ENCODE assay signal across 8 cellular contexts in the genomic region with DNA sequence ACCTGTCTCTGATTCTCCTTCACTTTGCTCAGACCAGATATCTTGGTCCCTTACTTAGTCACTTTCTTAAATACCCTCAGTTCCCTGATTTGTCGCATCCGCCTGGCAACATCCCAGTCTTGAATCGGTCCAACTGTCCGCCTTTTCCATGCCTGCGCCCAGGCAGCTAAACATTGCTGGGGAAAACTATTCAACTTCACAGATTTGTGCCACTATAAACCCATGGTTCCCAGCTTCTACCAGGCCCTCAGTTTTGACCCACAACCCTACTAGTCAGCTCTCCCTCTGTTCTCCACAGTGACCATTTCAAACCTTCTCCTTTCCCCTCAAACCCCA. TPM values are rescaled to one million over a fixed set of nuclear protein-coding genes. Genes with fewer than 3 reads are reported as not detected.
DNase-seq lines count a peak whose midpoint lies in the region; ATAC-seq, FAIRE-seq and TF ChIP-seq lines count a peak whose summit lies in the region.

No MANE protein-coding gene starts in this region.

- TF ChIP-seq POLR2A in H1 (IDR thresholded peaks at IDR 0.05; ENCODE audit: control extremely low read depth in 1 of 2, low read depth in 2 of 2, low read length in 2 of 2): no peak

- H3K79me2 ChIP-seq in MM.1S (ENCODE audit: low read length) (no peaks in the 10 kb centered on the region), H1 (ENCODE audit: control insufficient read depth in 1 of 2, insufficient read depth in 2 of 2, low read length in 2 of 2) (peaks cover 2 to 34% of the 10 kb centered on the region in 2 experiments; a peak in 2 of 4 replicates)

- no peak for FAIRE-seq in H1 (lab: Jason Lieb, UNC)

- no peaks in the 10 kb centered on the region for H3K9me2 ChIP-seq in MM.1S (replicated peaks; ENCODE audit: insufficient read depth, low read length)

- peak overlapping the region; percentile 72 for H3K4me3 ChIP-seq in BLaER1
- H3K4me3 ChIP-seq in MM.1S (ENCODE audit: low read length): peak overlapping the region; percentile 58
- H3K4me3 ChIP-seq in H1 (ENCODE audit: extremely low read depth in 1 of 4, insufficient read depth in 2 of 4, low read depth in 3 of 4, low read length in 4 of 4): peak overlapping the region in 2 of 4 experiments; percentile 78 to 87; a peak in 3 of 8 replicates
- peak overlapping the region in 1 of 2 donors; percentile 62 for H3K4me3 ChIP-seq in neuronal stem cell (ENCODE audit: low read length in 2 of 2)

- CTCF ChIA-PET in H1 (lab: Charles Lee; ENCODE audit: partially characterized antibody): interaction anchor here (1.4 kb wide), 1 partner anchor 12 kb away, joined by 3 read pairs; no protein-coding TSS in a partner anchor

- H2BK15ac ChIP-seq in H1 (ENCODE audit: low read length): no peak overlapping the region
- no peak overlapping the region for H2BK15ac ChIP-seq in neuronal stem cell (ENCODE audit: low read length)

- no peaks in the 10 kb centered on the region; the same call in 1 of the 2 replicates for H3K23me2 ChIP-seq in H1 (ENCODE audit: low read depth, low read length)

- H2BK12ac ChIP-seq in H1 (ENCODE audit: low read depth, low read length) (no peak overlapping the region), neuronal stem cell (ENCODE audit: low read length) (no peak overlapping the region)

- H4K20me1 ChIP-seq in BLaER1: no peaks in the 10 kb centered on the region
- H4K20me1 ChIP-seq in MM.1S (ENCODE audit: insufficient read depth, low read length): no peaks in the 10 kb centered on the region
- peaks cover 0 to 2% of the 10 kb centered on the region in 2 experiments for H4K20me1 ChIP-seq in H1 (replicated peaks in 1 of 2; ENCODE audit: control insufficient read depth in 1 of 2, insufficient read depth in 2 of 2, low read length in 2 of 2)

- no peaks in the 10 kb centered on the region for H3F3A ChIP-seq in MM.1S (ENCODE audit: insufficient read depth, low read length)

- H3K9ac ChIP-seq in BLaER1: no peak overlapping the region
- no peak overlapping the region for H3K9ac ChIP-seq in MM.1S (ENCODE audit: low read length)
- no peak overlapping the region for H3K9ac ChIP-seq in H1 (replicated peaks in 1 of 4; ENCODE audit: extremely low read depth in 1 of 4, low read depth in 3 of 4, low read length in 3 of 4)
- H3K9ac ChIP-seq in neuronal stem cell (ENCODE audit: low read depth, low read length, poor library complexity): no peak overlapping the region

- no peak overlapping the region; the same call in 1 of the 2 replicates for H2BK20ac ChIP-seq in H1 (ENCODE audit: low read length)

- peak overlapping the region; percentile 81 for H3K4me2 ChIP-seq in BLaER1
- peak overlapping the region; percentile 60; the same call in 1 of the 2 replicates for H3K4me2 ChIP-seq in MM.1S (ENCODE audit: low read depth, low read length)
- H3K4me2 ChIP-seq in H1 (ENCODE audit: insufficient read depth in 1 of 2, low read depth in 2 of 2, low read length in 2 of 2): peak overlapping the region; percentile 61 to 76
- H3K4me2 ChIP-seq in neuronal stem cell (ENCODE audit: insufficient read depth, low read length, poor library complexity, severe bottlenecking): peak overlapping the region; percentile 40

- H3K4me1 ChIP-seq in BLaER1 (peaks cover 6% of the 10 kb centered on the region; the same call in 1 of the 2 replicates), MM.1S (ENCODE audit: low read length) (no peaks in the 10 kb centered on the region), H1 (replicated peaks in 1 of 4; ENCODE audit: control insufficient read depth in 3 of 4, insufficient read depth in 4 of 4, low read length in 3 of 4) (peaks cover 0 to 9% (median 7%) of the 10 kb centered on the region in 4 experiments; a peak in 3 of 7 replicates), neuronal stem cell (ENCODE audit: control insufficient read depth in 2 of 2, insufficient read depth in 1 of 2, low read depth in 1 of 2, low read length in 2 of 2) (peaks cover 4 to 18% of the 10 kb centered on the region in 2 donors)

- H3K79me1 ChIP-seq in H1 (ENCODE audit: low read depth, low read length) (no peaks in the 10 kb centered on the region; the same call in 1 of the 2 replicates), neuronal stem cell (ENCODE audit: low read depth, low read length) (no peaks in the 10 kb centered on the region)

- H3K18ac ChIP-seq in H1 (ENCODE audit: extremely low read depth, low read length) (no peak overlapping the region; the same call in 1 of the 2 replicates), neuronal stem cell (ENCODE audit: low read length) (no peak overlapping the region)

- H4K5ac ChIP-seq in H1 (ENCODE audit: insufficient read length, low read depth, low read length): no peak overlapping the region

- H3K36me3 ChIP-seq in BLaER1 (no peaks in the 10 kb centered on the region), MM.1S (replicated peaks; ENCODE audit: insufficient read depth, low read length) (no peaks in the 10 kb centered on the region), H1 (ENCODE audit: control insufficient read depth in 2 of 4, insufficient read depth in 4 of 4, low read length in 3 of 4) (no peaks in the 10 kb centered on the region), neuronal stem cell (replicated peaks in 1 of 2; ENCODE audit: control insufficient read depth in 2 of 2, insufficient read depth in 2 of 2, low read length in 2 of 2) (no peaks in the 10 kb centered on the region)

- no peak overlapping the region; the same call in 1 of the 2 replicates for H2AFZ ChIP-seq in MM.1S (ENCODE audit: low read length)
- H2AFZ ChIP-seq in H1 (ENCODE audit: low read length): peak overlapping the region; percentile 1; the same call in 1 of the 2 replicates
- peak overlapping the region; percentile 90 for H2AFZ ChIP-seq in neuronal stem cell (ENCODE audit: low read length)

- POLR2A ChIA-PET in H1 (lab: Charles Lee; ENCODE audit: partially characterized antibody): interaction anchor here (0.9 kb wide), 2 partner anchors 19 to 34 kb away, joined by 3 read pairs; no protein-coding TSS in a partner anchor

- no peak overlapping the region for H3K27ac ChIP-seq in BLaER1
- no peak overlapping the region for H3K27ac ChIP-seq in MM.1S (ENCODE audit: low read length)
- H3K27ac ChIP-seq in H1 (ENCODE audit: low read depth, low read length): no peak overlapping the region
- peak overlapping the region; percentile 61 for H3K27ac ChIP-seq in neuronal stem cell (replicated peaks; ENCODE audit: low read length)

- peaks cover 12% of the 10 kb centered on the region; the same call in 1 of the 2 replicates for H3K9me3 ChIP-seq in BLaER1
- no peaks in the 10 kb centered on the region for H3K9me3 ChIP-seq in MM.1S (replicated peaks; ENCODE audit: insufficient read depth, low read length)
- no peaks in the 10 kb centered on the region for H3K9me3 ChIP-seq in H1 (ENCODE audit: insufficient read depth in 2 of 2, low read depth in 1 of 2, low read length in 1 of 2)
- H3K9me3 ChIP-seq in neuronal stem cell (replicated peaks in 1 of 2; ENCODE audit: control insufficient read depth in 2 of 2, insufficient read depth in 1 of 2, low read depth in 1 of 2, low read length in 2 of 2): no peaks in the 10 kb centered on the region

- no peak overlapping the region for H3K4ac ChIP-seq in H1 (replicated peaks; ENCODE audit: insufficient read length, low read depth, low read length)
- H3K4ac ChIP-seq in neuronal stem cell (ENCODE audit: low read length): no peak overlapping the region

- TF ChIP-seq RAD21 in H1 (IDR thresholded peaks at IDR 0.05 in 1 of 2, conservative IDR thresholded peaks at IDR 0.05 in 1 of 2; ENCODE audit: low read depth in 2 of 2, low read length in 2 of 2): no peak

- H3K27me3 ChIP-seq in BLaER1 (peaks cover 56% of the 10 kb centered on the region), MM.1S (replicated peaks; ENCODE audit: insufficient read depth, low read length) (no peaks in the 10 kb centered on the region), H1 (replicated peaks in 1 of 4; ENCODE audit: control insufficient read depth in 3 of 4, extremely low read depth in 1 of 4, insufficient read depth in 3 of 4, low read length in 3 of 4) (no peaks in the 10 kb centered on the region), neuronal stem cell (ENCODE audit: control insufficient read depth in 3 of 3, insufficient read depth in 3 of 3, low read depth in 1 of 3, low read length in 3 of 3) (no peaks in the 10 kb centered on the region)

- no peak for ATAC-seq in GM21360 (IDR thresholded peaks at IDR 0.05; ENCODE audit: unreplicated experiment)

- no peak overlapping the region for H4K91ac ChIP-seq in H1 (replicated peaks; ENCODE audit: insufficient read length, low read length)
- no peak overlapping the region for H4K91ac ChIP-seq in neuronal stem cell (ENCODE audit: low read depth, low read length, poor library complexity)

- H2AK5ac ChIP-seq in H1 (ENCODE audit: low read depth, low read length) (no peak overlapping the region), neuronal stem cell (ENCODE audit: low read depth, low read length) (no peak overlapping the region)

- DNase-seq in MM.1S (no peak), H1 (ENCODE audit: low read depth in 1 of 2, low spot score in 2 of 2) (no peak), neuronal stem cell (ENCODE audit: low spot score) (no peak), NCI-H82 (lab: John Stamatoyannopoulos, UW) (no peak), EL (no peak), midbrain (lab: John Stamatoyannopoulos, UW) (no peak)

- TF ChIP-seq EP300 in H1 (IDR thresholded peaks at IDR 0.05; ENCODE audit: borderline replicate concordance in 1 of 2, low read depth in 2 of 2, low read length in 2 of 2): no peak

- H3K56ac ChIP-seq in H1 (replicated peaks; ENCODE audit: insufficient read length, low read depth, low read length): no peak overlapping the region

- H4K8ac ChIP-seq in H1 (ENCODE audit: extremely low read depth, insufficient read depth, low read length) (no peak overlapping the region), neuronal stem cell (ENCODE audit: low read depth, low read length) (no peak overlapping the region)

- H2BK120ac ChIP-seq in H1 (replicated peaks; ENCODE audit: low read depth, low read length) (no peak overlapping the region), neuronal stem cell (ENCODE audit: low read depth, low read length) (no peak overlapping the region)

- H3K23ac ChIP-seq in H1 (ENCODE audit: insufficient read length) (no peak overlapping the region), neuronal stem cell (ENCODE audit: low read depth, low read length, poor library complexity) (no peak overlapping the region)

- TF ChIP-seq CTCF in MM.1S (IDR thresholded peaks at IDR 0.05; ENCODE audit: low read length) (no peak), H1 (IDR thresholded peaks at IDR 0.05; ENCODE audit: control extremely low read depth in 1 of 3, insufficient read depth in 1 of 3, low read depth in 1 of 3, low read length in 3 of 3) (no peak)

- no peak overlapping the region for H3K14ac ChIP-seq in H1 (ENCODE audit: insufficient read length)
- no peak overlapping the region for H3K14ac ChIP-seq in neuronal stem cell (ENCODE audit: low read length)

- WGBS in H1 (ENCODE audit: extremely low coverage in 1 of 2, insufficient coverage in 1 of 2, insufficient read length in 1 of 2, insufficient replicate concordance in 2 of 2, low coverage in 1 of 2, low lambda C conversion rate in 2 of 2, missing lambda C conversion rate in 1 of 2), 2 experiments: 46% methylated on average over 5 of the region's 5 CpGs; no CpG with 5 or more reads in 1 of the 2 experiments
- no CpG with 5 or more reads among the region's 5 CpGs for WGBS in neuronal stem cell (ENCODE audit: extremely low coverage in 2 of 2, insufficient read length in 2 of 2, insufficient replicate concordance in 1 of 2), 2 donors

- no peak overlapping the region for H2BK5ac ChIP-seq in H1 (ENCODE audit: low read depth, low read length)
- H2BK5ac ChIP-seq in neuronal stem cell (ENCODE audit: low read length): no peak overlapping the region

RNA-seq across cellular contexts. Expression of a gene that starts 0.5 kb away (rescaled TPM):
- 33.8 and 34.9 TPM in 2 replicates for total RNA-seq in H1 (2021; fragmentation: NEBNext Ultra II Directional; extraction: Animal tissue kit (Norgen Biotek cat#: 25700))
- polyA plus RNA-seq in H1 (2011; rRNA removed): 6.8 and 10.4 TPM in 2 replicates
- 6.1 TPM for polyA plus RNA-seq in H1 (2011; cell fraction: cytosol; rRNA removed)
- polyA plus RNA-seq in H1 (2011; cell fraction: nucleus; rRNA removed): 15.1 TPM
- polyA plus RNA-seq in H1 (2012, experiment 1 of 2): 20.3 to 25.8 TPM (median 23.9 TPM) in 4 replicates
- 25.0 TPM for polyA plus RNA-seq in H1 (2012, experiment 2 of 2)
- 20.7 TPM for polyA plus RNA-seq in H1 (2013, experiment 1 of 2)
- 20.8 TPM for polyA plus RNA-seq in H1 (2013, experiment 2 of 2)
- polyA minus RNA-seq in H1 (2011; rRNA and poly(A)+ RNA removed): 6.8 and 9.6 TPM in 2 replicates
- polyA minus RNA-seq in H1 (2011; cell fraction: cytosol; rRNA and poly(A)+ RNA removed): 14.6 TPM
- 7.5 TPM for polyA minus RNA-seq in H1 (2011; cell fraction: nucleus; rRNA and poly(A)+ RNA removed)
- 26.3 TPM for polyA plus RNA-seq in neuronal stem cell (2013, experiment 1 of 2)
- polyA plus RNA-seq in neuronal stem cell (2013, experiment 2 of 2): 26.3 TPM

RNA-seq across cellular contexts. Expression of a gene that starts 33.5 kb away (rescaled TPM):
- 70.6 and 71.2 TPM in 2 replicates for total RNA-seq in H1 (2021; fragmentation: NEBNext Ultra II Directional; extraction: Animal tissue kit (Norgen Biotek cat#: 25700))
- polyA plus RNA-seq in H1 (2011; rRNA removed): 19.1 and 20.4 TPM in 2 replicates
- polyA plus RNA-seq in H1 (2011; cell fraction: cytosol; rRNA removed): 23.1 TPM
- polyA plus RNA-seq in H1 (2011; cell fraction: nucleus; rRNA removed): 26.3 TPM
- 21.9 to 29.3 TPM (median 28.8 TPM) in 4 replicates for polyA plus RNA-seq in H1 (2012, experiment 1 of 2)
- polyA plus RNA-seq in H1 (2012, experiment 2 of 2): 19.1 TPM
- polyA plus RNA-seq in H1 (2013, experiment 1 of 2): 25.4 TPM
- 22.3 TPM for polyA plus RNA-seq in H1 (2013, experiment 2 of 2)
- polyA minus RNA-seq in H1 (2011; rRNA and poly(A)+ RNA removed): 61.9 and 66.7 TPM in 2 replicates
- polyA minus RNA-seq in H1 (2011; cell fraction: cytosol; rRNA and poly(A)+ RNA removed): 41.2 TPM
- polyA minus RNA-seq in H1 (2011; cell fraction: nucleus; rRNA and poly(A)+ RNA removed): 31.9 TPM
- polyA plus RNA-seq in neuronal stem cell (2013, experiment 1 of 2): 8.1 TPM
- 8.6 TPM for polyA plus RNA-seq in neuronal stem cell (2013, experiment 2 of 2)

RNA-seq across cellular contexts. Expression of a gene that starts 56.3 kb away (rescaled TPM):
- total RNA-seq in H1 (2021; fragmentation: NEBNext Ultra II Directional; extraction: Animal tissue kit (Norgen Biotek cat#: 25700)): 44.2 and 49.4 TPM in 2 replicates
- polyA plus RNA-seq in H1 (2011; rRNA removed): 15.1 and 18.0 TPM in 2 replicates
- 34.5 TPM for polyA plus RNA-seq in H1 (2011; cell fraction: cytosol; rRNA removed)
- polyA plus RNA-seq in H1 (2011; cell fraction: nucleus; rRNA removed): 11.3 TPM
- polyA plus RNA-seq in H1 (2012, experiment 1 of 2): 57.5 to 67.9 TPM (median 63.7 TPM) in 4 replicates
- 30.4 TPM for polyA plus RNA-seq in H1 (2012, experiment 2 of 2)
- 35.2 TPM for polyA plus RNA-seq in H1 (2013, experiment 1 of 2)
- polyA plus RNA-seq in H1 (2013, experiment 2 of 2): 34.4 TPM
- 5.2 and 5.5 TPM in 2 replicates for polyA minus RNA-seq in H1 (2011; rRNA and poly(A)+ RNA removed)
- polyA minus RNA-seq in H1 (2011; cell fraction: cytosol; rRNA and poly(A)+ RNA removed): 6.8 TPM
- polyA minus RNA-seq in H1 (2011; cell fraction: nucleus; rRNA and poly(A)+ RNA removed): 4.1 TPM
- 23.1 TPM for polyA plus RNA-seq in neuronal stem cell (2013, experiment 1 of 2)
- polyA plus RNA-seq in neuronal stem cell (2013, experiment 2 of 2): 23.5 TPM
